ENCODE assay signal across 26 cellular contexts in genomic region chr14:84068288-84068687, GRCh38.
DNase-seq lines count a peak whose midpoint lies in the region; ATAC-seq, FAIRE-seq and TF ChIP-seq lines count a peak whose summit lies in the region.
"Had no signal": no experiment of that assay in that cellular context is flagged by ENCODE, and none has a peak within 500 bp of the region (broad histone marks: within the 10 kb centered on the region; RNA-seq: fewer than 3 reads in every experiment).

No MANE protein-coding gene starts in this region.

- CTCF ChIA-PET in IMR-90 (lab: Yijun Ruan, JAX) (interaction anchor here (0.6 kb wide), 1 partner anchor 1511 kb away, joined by 3 read pairs; no protein-coding TSS in a partner anchor), K562 (lab: Yijun Ruan, JAX; ENCODE audit: low intra/inter-chr PET ratio) (no interaction called here)

- ATAC-seq in IMR-90 (ENCODE audit: low read depth) (no peak), K562 (no peak)
- ATAC-seq: GM12878 had no signal

- H3K9me3 ChIP-seq in IMR-90 (ENCODE audit: control insufficient read depth, insufficient read depth, low read length) (no peaks in the 10 kb centered on the region), K562 (replicated peaks; ENCODE audit: control insufficient read depth, insufficient read depth, low read depth, low read length) (no peaks in the 10 kb centered on the region)
- H3K9me3 ChIP-seq: BE2C, BLaER1 had no signal

- H3K56ac ChIP-seq in IMR-90 (ENCODE audit: extremely low read depth, insufficient read depth, low read length), result no peak overlapping the region

- H2BK5ac ChIP-seq in IMR-90 (ENCODE audit: low read depth, low read length, poor library complexity, severe bottlenecking), result no peak overlapping the region

- no peak overlapping the region for H4K8ac ChIP-seq in IMR-90 (ENCODE audit: low read depth in 2 of 2, low read length in 2 of 2)

- no peak overlapping the region for H2AK9ac ChIP-seq in IMR-90 (replicated peaks; ENCODE audit: low read depth, low read length, poor library complexity)

- no peak overlapping the region for H3K4ac ChIP-seq in IMR-90 (ENCODE audit: low read depth, low read length)

- H4K5ac ChIP-seq in IMR-90 (ENCODE audit: low read depth, low read length), result no peak overlapping the region

- peaks cover 38% of the 10 kb centered on the region for H3K4me1 Mint-ChIP-seq in mesothelial cell of epicardium
- H3K4me1 Mint-ChIP-seq: CD14-positive monocyte; CD4-positive, alpha-beta memory T cell; CD4-positive, CD25-positive, alpha-beta regulatory T cell; CD8-positive, alpha-beta memory T cell had no signal

- H3K27me3 ChIP-seq in IMR-90 (ENCODE audit: control insufficient read depth, insufficient read depth, low read length), result no peaks in the 10 kb centered on the region
- H3K27me3 ChIP-seq in K562 (ENCODE audit: control insufficient read depth in 2 of 2, insufficient read depth in 2 of 2, low read length in 2 of 2), result no peaks in the 10 kb centered on the region
- H3K27me3 ChIP-seq: BE2C, BLaER1 had no signal

- H3K9me1 ChIP-seq in IMR-90 (ENCODE audit: insufficient read depth, low read length), result no peaks in the 10 kb centered on the region
- no peaks in the 10 kb centered on the region for H3K9me1 ChIP-seq in K562 (ENCODE audit: control insufficient read depth, insufficient read depth, low read length)

- TF ChIP-seq EP300 in K562 (IDR thresholded peaks at IDR 0.05; ENCODE audit: low read length), result no peak

- no peak overlapping the region for H2BK15ac ChIP-seq in IMR-90 (ENCODE audit: low read depth, low read length)

- intact Hi-C loops in IMR-90 (cut with micrococcal nuclease) (loop anchor here (10.0 kb wide), 2 partner anchors 253 to 1353 kb away; no protein-coding TSS in a partner anchor), K562 (cut with micrococcal nuclease) (no loop called here)

- dilution Hi-C loops in IMR-90 (cut with HindIII; ENCODE audit: low sequenced_read_pairs, unreplicated experiment), result no loop called here

- H3K27ac ChIP-seq in IMR-90 (ENCODE audit: insufficient read depth, low read length) (no peak overlapping the region), K562 (ENCODE audit: extremely low read depth, low read depth, low read length) (no peak overlapping the region)
- H3K27ac ChIP-seq: BLaER1 had no signal

- H2AK5ac ChIP-seq in IMR-90 (ENCODE audit: low read depth, low read length), result no peak overlapping the region

- no peak overlapping the region for H3K4me3 ChIP-seq in IMR-90 (ENCODE audit: insufficient read depth, low read depth, low read length)
- no peak overlapping the region for H3K4me3 ChIP-seq in K562
- H3K4me3 ChIP-seq: BLaER1, GM12878 had no signal

- peak overlapping the region; percentile 21 for H3K27ac Mint-ChIP-seq in mesothelial cell of epicardium
- H3K27ac Mint-ChIP-seq: CD14-positive monocyte; CD4-positive, alpha-beta memory T cell; CD4-positive, CD25-positive, alpha-beta regulatory T cell; CD8-positive, alpha-beta memory T cell had no signal

- TF ChIP-seq RAD21 in IMR-90 (IDR thresholded peaks at IDR 0.05; ENCODE audit: low read length) (no peak), K562 (CRISPR knock-in tag; conservative IDR thresholded peaks at IDR 0.05 in 1 of 2, IDR thresholded peaks at IDR 0.05 in 1 of 2) (no peak)

- no peaks in the 10 kb centered on the region for H3K79me1 ChIP-seq in IMR-90 (ENCODE audit: low read depth in 1 of 2, low read length in 2 of 2)

- H3K36me3 Mint-ChIP-seq in mesothelial cell of epicardium, result no peaks in the 10 kb centered on the region
- H3K36me3 Mint-ChIP-seq: CD14-positive monocyte; CD4-positive, alpha-beta memory T cell; CD4-positive, CD25-positive, alpha-beta regulatory T cell; CD8-positive, alpha-beta memory T cell had no signal

- DNase-seq in IMR-90 (no peak), K562 (ENCODE audit: extremely low read depth in 1 of 4, low spot score in 3 of 4) (no peak), mesothelial cell of epicardium (ENCODE audit: low spot score in 2 of 2, unreplicated experiment in 2 of 2) (no peak), hippocampal formation (lab: John Stamatoyannopoulos, UW) (no peak), T-helper 2 cell (no peak)
- DNase-seq: 8988T; ACHN; BE2C; C1 segment of cervical spinal cord; CD4-positive, alpha-beta memory T cell; CD4-positive, CD25-positive, alpha-beta regulatory T cell; CD8-positive, alpha-beta memory T cell; COR-L47; DMS 273 treated with DMSO at 0.1 percent for 48 hours; DMS153; DMS53; DMS79; DND-41; EL; GDM1 had no signal

- H3K4me1 ChIP-seq in IMR-90 (ENCODE audit: control insufficient read depth, insufficient read depth, low read length) (no peaks in the 10 kb centered on the region), K562 (replicated peaks in 1 of 2; ENCODE audit: control insufficient read depth in 2 of 2, insufficient read depth in 2 of 2, low read length in 2 of 2) (no peaks in the 10 kb centered on the region)
- H3K4me1 ChIP-seq: BE2C, BLaER1 had no signal

- peaks cover 8% of the 10 kb centered on the region for H3K9me3 Mint-ChIP-seq in mesothelial cell of epicardium

- no peak overlapping the region for H2BK20ac ChIP-seq in IMR-90 (ENCODE audit: low read depth, low read length)

- no peak for TF ChIP-seq CTCF in IMR-90 (conservative IDR thresholded peaks at IDR 0.05; ENCODE audit: low read depth, low read length)
- TF ChIP-seq CTCF in K562 (IDR thresholded peaks at IDR 0.05 in 2 of 3, conservative IDR thresholded peaks at IDR 0.05 in 1 of 3; ENCODE audit: insufficient read depth in 2 of 3, low read depth in 1 of 3, low read length in 3 of 3), result no peak
- no peak for TF ChIP-seq CTCF in mesothelial cell of epicardium (IDR thresholded peaks at IDR 0.05; ENCODE audit: unreplicated experiment)

- no CpG with 5 or more reads among the region's 2 CpGs for WGBS in IMR-90 (ENCODE audit: extremely low coverage in 2 of 2, insufficient read length in 1 of 2), 2 experiments
- 0% methylated on average over 1 of the region's 2 CpGs for WGBS in K562 (ENCODE audit: insufficient coverage, low coverage, missing lambda C conversion rate)

- H3K14ac ChIP-seq in IMR-90 (replicated peaks; ENCODE audit: low read depth, low read length), result no peak overlapping the region

- POLR2A ChIA-PET in IMR-90 (lab: Charles Lee; ENCODE audit: unreplicated experiment) (no interaction called here), K562 (lab: Yijun Ruan, JAX) (no interaction called here)

- H3K27me3 Mint-ChIP-seq in mesothelial cell of epicardium (ENCODE audit: low read depth), result no peaks in the 10 kb centered on the region
- H3K27me3 Mint-ChIP-seq: CD4-positive, alpha-beta memory T cell; CD4-positive, CD25-positive, alpha-beta regulatory T cell; CD8-positive, alpha-beta memory T cell had no signal

- H4K91ac ChIP-seq in IMR-90 (ENCODE audit: insufficient read depth, low read depth, low read length), result no peak overlapping the region

- H3K36me3 ChIP-seq in IMR-90 (ENCODE audit: control insufficient read depth, insufficient read depth, low read length), result no peaks in the 10 kb centered on the region
- no peaks in the 10 kb centered on the region for H3K36me3 ChIP-seq in K562 (ENCODE audit: control insufficient read depth, insufficient read depth, low read length)
- H3K36me3 ChIP-seq: BE2C, BLaER1 had no signal

- BruUV-seq in IMR-90 (replicated peaks; lab: Mats Ljungman, UMichigan), result no TSS peak
- BruUV-seq in K562 (replicated peaks; lab: Mats Ljungman, UMichigan), result no TSS peak

- no peak for FAIRE-seq in K562 (lab: Jason Lieb, UNC)
- FAIRE-seq: A204.1, GM12878, GM12892, GM18507 had no signal

- TF ChIP-seq POLR2A in IMR-90 (IDR thresholded peaks at IDR 0.05; ENCODE audit: low read depth, low read length) (no peak), K562 (conservative IDR thresholded peaks at IDR 0.05) (no peak)

- no peak overlapping the region for H3K4me2 ChIP-seq in IMR-90 (ENCODE audit: low read depth, low read length)
- no peak overlapping the region for H3K4me2 ChIP-seq in K562 (ENCODE audit: insufficient read depth, low read length)
- H3K4me2 ChIP-seq: BLaER1 had no signal

- no peak overlapping the region for H3K23ac ChIP-seq in IMR-90 (ENCODE audit: low read depth, low read length)

- in situ Hi-C loops in IMR-90 (cut with MboI; ENCODE audit: low sequenced_read_pairs) (no loop called here), K562 (cut with MboI) (no loop called here)

- H2AFZ ChIP-seq in IMR-90 (replicated peaks; ENCODE audit: low read length, poor library complexity) (no peak overlapping the region), K562 (ENCODE audit: low read depth, low read length) (no peak overlapping the region)

- no peaks in the 10 kb centered on the region for H3K79me2 ChIP-seq in K562 (ENCODE audit: control insufficient read depth, insufficient read depth, low read length)

- no peak overlapping the region for H3K9ac ChIP-seq in IMR-90 (ENCODE audit: low read depth, low read length)
- H3K9ac ChIP-seq in K562 (ENCODE audit: insufficient read depth in 1 of 2, low read depth in 2 of 2, low read length in 2 of 2), result no peak overlapping the region
- H3K9ac ChIP-seq: BLaER1 had no signal

- H4K20me1 ChIP-seq in IMR-90 (ENCODE audit: insufficient read depth, low read length), result no peaks in the 10 kb centered on the region
- no peaks in the 10 kb centered on the region for H4K20me1 ChIP-seq in K562 (replicated peaks; ENCODE audit: control insufficient read depth, insufficient read depth, low read length)
- H4K20me1 ChIP-seq: BLaER1 had no signal

- H3K18ac ChIP-seq in IMR-90 (ENCODE audit: low read depth, low read length), result no peak overlapping the region

- H3K4me3 Mint-ChIP-seq in mesothelial cell of epicardium, result no peak overlapping the region
- H3K4me3 Mint-ChIP-seq: CD14-positive monocyte; CD4-positive, alpha-beta memory T cell; CD4-positive, CD25-positive, alpha-beta regulatory T cell; CD8-positive, alpha-beta memory T cell had no signal

- no peak overlapping the region for H2BK120ac ChIP-seq in IMR-90 (ENCODE audit: low read depth, low read length)

TF ChIP-seq in IMR-90, 13 proteins besides CTCF, POLR2A, EP300 and RAD21 (continues in another document):
- no peak for TF ChIP-seq CHD1 (IDR thresholded peaks at IDR 0.05; ENCODE audit: low read depth, low read length)
- TF ChIP-seq CEBPB (IDR thresholded peaks at IDR 0.05; ENCODE audit: low read depth, low read length), result peak; percentile 79

TF ChIP-seq in K562, 482 proteins besides CTCF, POLR2A, EP300 and RAD21:
- TF ChIP-seq CEBPG (CRISPR knock-in tag; IDR thresholded peaks at IDR 0.05) (no peak), CEBPG (tag; conservative IDR thresholded peaks at IDR 0.05 in 1 of 2, IDR thresholded peaks at IDR 0.05 in 1 of 2) (peak in 1 of 2 experiments; percentile 55; a peak in 1 of 4 replicates), CEBPB (tag; IDR thresholded peaks at IDR 0.05) (0 out of 2 replicates have a peak, but pooled peaks have one; percentile 17), ETV5 (CRISPR knock-in tag; IDR thresholded peaks at IDR 0.05; ENCODE audit: low read depth) (no peak)
